Comparison of ENCODE assay signal across 13 cellular contexts in the genomic region with DNA sequence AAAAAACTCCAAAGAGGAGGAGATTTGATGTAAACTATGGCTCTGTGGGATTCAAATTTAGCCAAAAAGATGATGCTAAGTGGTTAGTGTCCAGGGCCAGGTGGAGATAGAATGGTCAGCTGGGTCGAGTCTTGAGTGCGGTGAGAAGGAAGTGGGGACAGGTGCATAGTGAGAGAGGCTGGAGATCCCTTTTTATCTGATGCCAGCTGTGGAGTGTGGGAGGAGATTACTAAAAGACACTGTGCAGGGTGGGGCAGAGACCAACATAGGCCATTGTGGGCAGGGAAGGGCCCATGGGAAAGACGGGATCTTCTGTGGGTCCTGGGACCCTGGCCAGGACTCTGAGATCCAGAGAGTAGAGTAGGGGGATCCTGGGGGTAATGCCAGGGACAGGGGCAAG. TPM values are rescaled to one million over a fixed set of nuclear protein-coding genes. Genes with fewer than 3 reads are reported as not detected.
DNase-seq lines count a peak whose midpoint lies in the region; ATAC-seq and TF ChIP-seq lines count a peak whose summit lies in the region.
"Had no signal": no experiment of that assay in that cellular context is flagged by ENCODE, and none has a peak within 500 bp of the region (broad histone marks: within the 10 kb centered on the region; RNA-seq: fewer than 3 reads in every experiment).

No MANE protein-coding gene starts in this region.

- CTCF ChIA-PET in SK-N-SH (lab: Yijun Ruan, JAX): interaction anchor here (0.7 kb wide), 1 partner anchor 201 kb away, joined by 3 read pairs; no protein-coding TSS in a partner anchor

- ATAC-seq in activated naive CD8-positive, alpha-beta T cell treated with anti-CD3 and anti-CD28 coated beads, Interleukin-2, amount 10 ng/mL, durations not matched to agents 7 days and 5 days (ENCODE audit: low read depth): no peak

- WGBS in neuronal stem cell (ENCODE audit: extremely low coverage in 2 of 2, insufficient read length in 2 of 2, insufficient replicate concordance in 1 of 2), 2 donors: no CpG with 5 or more reads among the region's 3 CpGs
- WGBS in SK-N-SH (ENCODE audit: low lambda C conversion rate): 0% methylated on average over 3 of the region's 3 CpGs

- H3K4me3 Mint-ChIP-seq in activated naive CD8-positive, alpha-beta T cell: peak overlapping the region; percentile 17
- no peak overlapping the region for H3K4me3 Mint-ChIP-seq in activated naive CD8-positive, alpha-beta T cell treated with anti-CD3 and anti-CD28 coated beads for 36 hours
- H3K4me3 Mint-ChIP-seq in activated naive CD8-positive, alpha-beta T cell treated with anti-CD3 and anti-CD28 coated beads, Interleukin-2, amount 10 ng/mL, durations not matched to agents 7 days and 5 days: no peak overlapping the region
- H3K4me3 Mint-ChIP-seq: B cell; CD4-positive, alpha-beta T cell; HFFc6 had no signal

- TF ChIP-seq EP300 in SK-N-SH (IDR thresholded peaks at IDR 0.05; ENCODE audit: borderline replicate concordance in 1 of 2, low read depth in 1 of 2, low read length in 1 of 2): no peak

- H3F3A ChIP-seq in SK-N-SH (replicated peaks; ENCODE audit: insufficient read depth): no peaks in the 10 kb centered on the region

- no peaks in the 10 kb centered on the region for H4K20me1 ChIP-seq in SK-N-SH (ENCODE audit: insufficient read depth)

- no peak overlapping the region for H2AK5ac ChIP-seq in neuronal stem cell (ENCODE audit: low read depth, low read length)

- H3K4me2 ChIP-seq in neuronal stem cell (ENCODE audit: insufficient read depth, low read length, poor library complexity, severe bottlenecking): no peak overlapping the region
- H3K4me2 ChIP-seq in SK-N-SH: no peak overlapping the region

- H3K36me3 ChIP-seq in neuronal stem cell (replicated peaks in 1 of 2; ENCODE audit: control insufficient read depth in 2 of 2, insufficient read depth in 2 of 2, low read length in 2 of 2): no peaks in the 10 kb centered on the region
- no peaks in the 10 kb centered on the region for H3K36me3 ChIP-seq in SK-N-SH (replicated peaks in 1 of 2; ENCODE audit: control insufficient read depth in 1 of 2, insufficient read depth in 2 of 2, low read length in 1 of 2)

- POLR2A ChIA-PET in activated naive CD8-positive, alpha-beta T cell treated with anti-CD3 and anti-CD28 coated beads, Interleukin-2, amount 10 ng/mL, durations not matched to agents 7 days and 5 days (lab: Charles Lee): no interaction called here
- POLR2A ChIA-PET in SK-N-SH (lab: Yijun Ruan, JAX): no interaction called here

- H2BK120ac ChIP-seq in neuronal stem cell (ENCODE audit: low read depth, low read length): no peak overlapping the region

- no peak for TF ChIP-seq RAD21 in SK-N-SH (IDR thresholded peaks at IDR 0.05; ENCODE audit: low read length)

- no peak overlapping the region for H4K8ac ChIP-seq in neuronal stem cell (ENCODE audit: low read depth, low read length)

- H3K9me3 ChIP-seq in neuronal stem cell (replicated peaks in 1 of 2; ENCODE audit: control insufficient read depth in 2 of 2, insufficient read depth in 1 of 2, low read depth in 1 of 2, low read length in 2 of 2) (no peaks in the 10 kb centered on the region), SK-N-SH (no peaks in the 10 kb centered on the region)

- H3K27ac Mint-ChIP-seq in activated naive CD8-positive, alpha-beta T cell: peak overlapping the region; percentile 66
- no peak overlapping the region for H3K27ac Mint-ChIP-seq in activated naive CD8-positive, alpha-beta T cell treated with anti-CD3 and anti-CD28 coated beads for 36 hours
- H3K27ac Mint-ChIP-seq in activated naive CD8-positive, alpha-beta T cell treated with anti-CD3 and anti-CD28 coated beads, Interleukin-2, amount 10 ng/mL, durations not matched to agents 7 days and 5 days: peak overlapping the region; percentile 3
- H3K27ac Mint-ChIP-seq: B cell; CD4-positive, alpha-beta T cell; HFFc6 had no signal

- H3K9me2 ChIP-seq in SK-N-SH: no peaks in the 10 kb centered on the region

- no peak for TF ChIP-seq CTCF in SK-N-SH (IDR thresholded peaks at IDR 0.05)

- DNase-seq in activated naive CD8-positive, alpha-beta T cell treated with anti-CD3 and anti-CD28 coated beads for 36 hours: no peak
- DNase-seq in activated naive CD8-positive, alpha-beta T cell treated with anti-CD3 and anti-CD28 coated beads, Interleukin-2, amount 10 ng/mL, durations not matched to agents 7 days and 5 days: no peak
- DNase-seq in neuronal stem cell (ENCODE audit: low spot score): no peak
- no peak for DNase-seq in NOMO-1 (lab: John Stamatoyannopoulos, UW; ENCODE audit: unreplicated experiment in 2 of 2)
- DNase-seq in hepatic stellate cell (ENCODE audit: low spot score): no peak
- no peak for DNase-seq in SK-N-SH
- DNase-seq: C1 segment of cervical spinal cord; CD4-positive, alpha-beta T cell; DMS153; HCEC 1CT; HFFc6 had no signal

- no peaks in the 10 kb centered on the region for H3K9me3 Mint-ChIP-seq in activated naive CD8-positive, alpha-beta T cell (ENCODE audit: low read depth)
- H3K9me3 Mint-ChIP-seq in activated naive CD8-positive, alpha-beta T cell treated with anti-CD3 and anti-CD28 coated beads for 36 hours: no peaks in the 10 kb centered on the region
- peaks cover 3% of the 10 kb centered on the region for H3K9me3 Mint-ChIP-seq in activated naive CD8-positive, alpha-beta T cell treated with anti-CD3 and anti-CD28 coated beads, Interleukin-2, amount 10 ng/mL, durations not matched to agents 7 days and 5 days
- H3K9me3 Mint-ChIP-seq: CD4-positive, alpha-beta T cell had no signal

- H2BK5ac ChIP-seq in neuronal stem cell (ENCODE audit: low read length): no peak overlapping the region

- no peak overlapping the region for H4K91ac ChIP-seq in neuronal stem cell (ENCODE audit: low read depth, low read length, poor library complexity)

- no peaks in the 10 kb centered on the region for H3K4me1 ChIP-seq in neuronal stem cell (ENCODE audit: control insufficient read depth in 2 of 2, insufficient read depth in 1 of 2, low read depth in 1 of 2, low read length in 2 of 2)
- H3K4me1 ChIP-seq in SK-N-SH (ENCODE audit: control insufficient read depth in 1 of 2, insufficient read depth in 2 of 2, low read depth in 1 of 2, low read length in 1 of 2): no peaks in the 10 kb centered on the region

- peak overlapping the region; percentile 52 for H2BK15ac ChIP-seq in neuronal stem cell (ENCODE audit: low read length)

- peaks cover 25% of the 10 kb centered on the region for H3K36me3 Mint-ChIP-seq in activated naive CD8-positive, alpha-beta T cell
- H3K36me3 Mint-ChIP-seq in activated naive CD8-positive, alpha-beta T cell treated with anti-CD3 and anti-CD28 coated beads for 36 hours: peaks cover 7% of the 10 kb centered on the region
- peaks cover 9% of the 10 kb centered on the region for H3K36me3 Mint-ChIP-seq in activated naive CD8-positive, alpha-beta T cell treated with anti-CD3 and anti-CD28 coated beads, Interleukin-2, amount 10 ng/mL, durations not matched to agents 7 days and 5 days

- no peak overlapping the region for H2BK12ac ChIP-seq in neuronal stem cell (ENCODE audit: low read length)

- H3K27me3 ChIP-seq in neuronal stem cell (ENCODE audit: control insufficient read depth in 3 of 3, insufficient read depth in 3 of 3, low read depth in 1 of 3, low read length in 3 of 3) (no peaks in the 10 kb centered on the region), SK-N-SH (ENCODE audit: insufficient read depth) (no peaks in the 10 kb centered on the region)

- no peak overlapping the region for H3K23ac ChIP-seq in neuronal stem cell (ENCODE audit: low read depth, low read length, poor library complexity)

- no peak overlapping the region for H3K14ac ChIP-seq in neuronal stem cell (ENCODE audit: low read length)

- no peaks in the 10 kb centered on the region for H3K27me3 Mint-ChIP-seq in activated naive CD8-positive, alpha-beta T cell
- no peaks in the 10 kb centered on the region for H3K27me3 Mint-ChIP-seq in activated naive CD8-positive, alpha-beta T cell treated with anti-CD3 and anti-CD28 coated beads for 36 hours
- no peaks in the 10 kb centered on the region for H3K27me3 Mint-ChIP-seq in activated naive CD8-positive, alpha-beta T cell treated with anti-CD3 and anti-CD28 coated beads, Interleukin-2, amount 10 ng/mL, durations not matched to agents 7 days and 5 days
- H3K27me3 Mint-ChIP-seq: CD4-positive, alpha-beta T cell had no signal

- peaks cover 31% of the 10 kb centered on the region for H3K4me1 Mint-ChIP-seq in activated naive CD8-positive, alpha-beta T cell (ENCODE audit: low read depth)
- peaks cover 25% of the 10 kb centered on the region for H3K4me1 Mint-ChIP-seq in activated naive CD8-positive, alpha-beta T cell treated with anti-CD3 and anti-CD28 coated beads for 36 hours
- peaks cover 20% of the 10 kb centered on the region for H3K4me1 Mint-ChIP-seq in activated naive CD8-positive, alpha-beta T cell treated with anti-CD3 and anti-CD28 coated beads, Interleukin-2, amount 10 ng/mL, durations not matched to agents 7 days and 5 days
- H3K4me1 Mint-ChIP-seq: B cell had no signal

- no peaks in the 10 kb centered on the region for H3K79me2 ChIP-seq in SK-N-SH (ENCODE audit: insufficient read depth)

- no peaks in the 10 kb centered on the region for H3K79me1 ChIP-seq in neuronal stem cell (ENCODE audit: low read depth, low read length)

- no peak overlapping the region for H3K18ac ChIP-seq in neuronal stem cell (ENCODE audit: low read length)

- H2AFZ ChIP-seq in neuronal stem cell (ENCODE audit: low read length): no peak overlapping the region
- no peak overlapping the region for H2AFZ ChIP-seq in SK-N-SH (ENCODE audit: low read depth)

- H3K9ac ChIP-seq in neuronal stem cell (ENCODE audit: low read depth, low read length, poor library complexity) (no peak overlapping the region), SK-N-SH (no peak overlapping the region)

- no peak overlapping the region for H3K4ac ChIP-seq in neuronal stem cell (ENCODE audit: low read length)

- H3K4me3 ChIP-seq in neuronal stem cell (ENCODE audit: low read length in 2 of 2) (no peak overlapping the region), SK-N-SH (ENCODE audit: low read depth in 2 of 2, low read length in 1 of 2) (no peak overlapping the region)

- no peak overlapping the region for H3K27ac ChIP-seq in neuronal stem cell (replicated peaks; ENCODE audit: low read length)
- H3K27ac ChIP-seq in SK-N-SH (ENCODE audit: low read depth in 2 of 2, low read length in 1 of 2): no peak overlapping the region

TF ChIP-seq in SK-N-SH, 30 proteins besides CTCF, POLR2A, EP300 and RAD21 (continues in another document):
- no peak for TF ChIP-seq RXRA (IDR thresholded peaks at IDR 0.05; ENCODE audit: borderline replicate concordance, low read depth)

RNA-seq across cellular contexts. Expression of a gene that starts 34.6 kb away (rescaled TPM):
- total RNA-seq in activated naive CD8-positive, alpha-beta T cell treated with anti-CD3 and anti-CD28 coated beads for 36 hours: 100 to 1,000 TPM; 211 to 239 TPM
- 100 to 1,000 TPM; 281 to 309 TPM for total RNA-seq in activated naive CD8-positive, alpha-beta T cell treated with anti-CD3 and anti-CD28 coated beads, Interleukin-2, amount 10 ng/mL, durations not matched to agents 7 days and 5 days
- polyA plus RNA-seq in neuronal stem cell (2013, experiment 1 of 2): 17.2 TPM
- polyA plus RNA-seq in neuronal stem cell (2013, experiment 2 of 2): 17.0 TPM
- 0.36 and 0.89 TPM in 2 replicates for polyA plus RNA-seq in SK-N-SH (2012; rRNA removed)
- polyA plus RNA-seq in SK-N-SH (2012; cell fraction: cytosol; rRNA removed): 1.1 and 1.6 TPM in 2 replicates
- 0.57 and 0.76 TPM in 2 replicates for polyA plus RNA-seq in SK-N-SH (2012; cell fraction: nucleus; rRNA removed)
